1 cellular context compared by ENCODE assay signal in genomic region chr15:69129026-69129385, GRCh38.
TF ChIP-seq lines count a peak whose summit lies in the region.

No MANE protein-coding gene starts in this region.

TF ChIP-seq in HepG2, 621 proteins besides CTCF, POLR2A, EP300 and RAD21 (continued from another document):
- no peak for TF ChIP-seq AHDC1 (CRISPR knock-in tag; IDR thresholded peaks at IDR 0.05; ENCODE audit: borderline replicate concordance)
- no peak for TF ChIP-seq PAX8 (CRISPR knock-in tag; IDR thresholded peaks at IDR 0.05; ENCODE audit: borderline replicate concordance)
- TF ChIP-seq MEF2D (CRISPR knock-in tag; IDR thresholded peaks at IDR 0.05): no peak
- no peak for TF ChIP-seq NBN (conservative IDR thresholded peaks at IDR 0.05)
- no peak for TF ChIP-seq ZNF12 (CRISPR knock-in tag; IDR thresholded peaks at IDR 0.05)
- no peak for TF ChIP-seq ZNF121 (CRISPR knock-in tag; IDR thresholded peaks at IDR 0.05)
- TF ChIP-seq PRDM4 (CRISPR knock-in tag; IDR thresholded peaks at IDR 0.05; ENCODE audit: borderline replicate concordance): no peak
- TF ChIP-seq ZBTB10 (CRISPR knock-in tag; IDR thresholded peaks at IDR 0.05; ENCODE audit: borderline replicate concordance): no peak
- no peak for TF ChIP-seq TARDBP (CRISPR knock-in tag; IDR thresholded peaks at IDR 0.05)
- no peak for TF ChIP-seq ZNF446 (CRISPR knock-in tag; IDR thresholded peaks at IDR 0.05)
- no peak for TF ChIP-seq ZNF251 (CRISPR knock-in tag; IDR thresholded peaks at IDR 0.05)
- TF ChIP-seq SNAPC2 (CRISPR knock-in tag; IDR thresholded peaks at IDR 0.05): no peak
- TF ChIP-seq ZNF281 (CRISPR knock-in tag; IDR thresholded peaks at IDR 0.05; ENCODE audit: borderline replicate concordance): no peak
- no peak for TF ChIP-seq MAFF (IDR thresholded peaks at IDR 0.05; ENCODE audit: low read depth, low read length)
